17 cellular contexts compared by ENCODE assay signal in genomic region chrX:41692162-41692749, GRCh38. TPM values are rescaled to one million over a fixed set of nuclear protein-coding genes. Genes with fewer than 3 reads are reported as not detected.
DNase-seq lines count a peak whose midpoint lies in the region; ATAC-seq, FAIRE-seq and TF ChIP-seq lines count a peak whose summit lies in the region.
"Had no signal": no experiment of that assay in that cellular context is flagged by ENCODE, and none has a peak within 500 bp of the region (broad histone marks: within the 10 kb centered on the region; RNA-seq: fewer than 3 reads in every experiment).

No MANE protein-coding gene starts in this region.

- H3K9me3 Mint-ChIP-seq in osteocyte (ENCODE audit: unreplicated experiment): no peaks in the 10 kb centered on the region
- H3K9me3 Mint-ChIP-seq: GM23338; T-helper 2 cell treated with Interferon-gamma antibody and Interleukin-4, amounts not matched to agents 5 μg/mL and 100 μg/mL, for 36 hours had no signal

- peak overlapping the region; percentile 12 for H3K4me3 ChIP-seq in coronary artery
- H3K4me3 ChIP-seq: GM12878, GM23338, sigmoid colon had no signal

- no peak overlapping the region for H3K4me3 Mint-ChIP-seq in osteocyte (ENCODE audit: unreplicated experiment)
- H3K4me3 Mint-ChIP-seq: GM23338; T-helper 2 cell treated with Interferon-gamma antibody and Interleukin-4, amounts not matched to agents 5 μg/mL and 100 μg/mL, for 36 hours had no signal

- peaks cover 12% of the 10 kb centered on the region for H3K4me1 Mint-ChIP-seq in osteocyte (ENCODE audit: unreplicated experiment)

- peak overlapping the region; percentile 52 for H3K27ac Mint-ChIP-seq in osteocyte (ENCODE audit: unreplicated experiment)
- H3K27ac Mint-ChIP-seq: GM23338 had no signal

- TF ChIP-seq CTCF in D721Med (IDR thresholded peaks at IDR 0.05; ENCODE audit: insufficient read depth, missing control alignments) (no peak), coronary artery (IDR thresholded peaks at IDR 0.05) (no peak), osteocyte (IDR thresholded peaks at IDR 0.05) (no peak)

- no peaks in the 10 kb centered on the region for H3K36me3 Mint-ChIP-seq in osteocyte (ENCODE audit: unreplicated experiment)

- H3K27ac ChIP-seq in coronary artery: peak overlapping the region; percentile 50 to 64

- H3K27me3 Mint-ChIP-seq in osteocyte (ENCODE audit: unreplicated experiment): no peaks in the 10 kb centered on the region
- H3K27me3 Mint-ChIP-seq: naive thymus-derived CD8-positive, alpha-beta T cell had no signal

- no peak for DNase-seq in D721Med (ENCODE audit: insufficient read length, low spot score)
- DNase-seq in LHCN-M2 (ENCODE audit: low read depth): peak; percentile 41
- DNase-seq in coronary artery (ENCODE audit: low spot score): no peak
- no peak for DNase-seq in osteocyte (ENCODE audit: extremely low spot score, unreplicated experiment)
- DNase-seq in NCI-H1694 treated with DMSO at 0.1 percent for 48 hours (lab: John Stamatoyannopoulos, UW): no peak
- no peak for DNase-seq in DMS153 (lab: John Stamatoyannopoulos, UW)
- DNase-seq: naive thymus-derived CD8-positive, alpha-beta T cell; sigmoid colon had no signal

- no peak for ATAC-seq in GM19452 (IDR thresholded peaks at IDR 0.05; ENCODE audit: unreplicated experiment)
- ATAC-seq: GM12878; GM23338; naive thymus-derived CD8-positive, alpha-beta T cell; Panc1 had no signal

- FAIRE-seq in D721Med (lab: Jason Lieb, UNC): peak; percentile 35
- FAIRE-seq: frontal cortex, GM12878 had no signal

RNA-seq across cellular contexts. Expression of gene GPR34, which starts 3.5 kb away (rescaled TPM):
- total RNA-seq in LHCN-M2 (2014; rRNA removed) (not detected in 2 replicates), osteocyte (not detected in 2 replicates)
- not detected for polyA plus RNA-seq in LHCN-M2 (2012)
- total RNA-seq: GM23338, kidney epithelial cell, MCF 10A had no signal

RNA-seq across cellular contexts. Expression of gene GPR82, which starts 31.7 kb away (rescaled TPM):
- not detected in 2 replicates for total RNA-seq in LHCN-M2 (2014; rRNA removed)
- 0.02 TPM for polyA plus RNA-seq in LHCN-M2 (2012)
- total RNA-seq in osteocyte: not detected in 2 replicates
- total RNA-seq: frontal cortex; GM23338; kidney epithelial cell; MCF 10A; naive thymus-derived CD8-positive, alpha-beta T cell; temporal lobe had no signal
